In genomic region chr4:108157655-108158054, GRCh38 we compare ENCODE assay signal across 1 cellular context.
TF ChIP-seq lines count a peak whose summit lies in the region.

No MANE protein-coding gene starts in this region.

TF ChIP-seq in HEK293, 187 proteins besides CTCF, POLR2A, EP300 and RAD21:
- TF ChIP-seq ZFP3 (tag by site-specific recombination; IDR thresholded peaks at IDR 0.05; ENCODE audit: low read depth) (peak; percentile 57; the same call in 1 of the 2 replicates), ZNF76 (tag by site-specific recombination; IDR thresholded peaks at IDR 0.05; ENCODE audit: borderline replicate concordance, low read depth) (no peak), ZNF585B (tag by site-specific recombination; IDR thresholded peaks at IDR 0.05) (no peak), ZBTB44 (tag by site-specific recombination; IDR thresholded peaks at IDR 0.05) (peak; percentile 60), ZBTB20 (tag by site-specific recombination; IDR thresholded peaks at IDR 0.05) (peak; percentile 36; the same call in 1 of the 2 replicates), PRDM6 (tag by site-specific recombination; IDR thresholded peaks at IDR 0.05) (peak; percentile 70; the same call in 1 of the 2 replicates)
